ENCODE assay signal across 8 cellular contexts in the genomic region with DNA sequence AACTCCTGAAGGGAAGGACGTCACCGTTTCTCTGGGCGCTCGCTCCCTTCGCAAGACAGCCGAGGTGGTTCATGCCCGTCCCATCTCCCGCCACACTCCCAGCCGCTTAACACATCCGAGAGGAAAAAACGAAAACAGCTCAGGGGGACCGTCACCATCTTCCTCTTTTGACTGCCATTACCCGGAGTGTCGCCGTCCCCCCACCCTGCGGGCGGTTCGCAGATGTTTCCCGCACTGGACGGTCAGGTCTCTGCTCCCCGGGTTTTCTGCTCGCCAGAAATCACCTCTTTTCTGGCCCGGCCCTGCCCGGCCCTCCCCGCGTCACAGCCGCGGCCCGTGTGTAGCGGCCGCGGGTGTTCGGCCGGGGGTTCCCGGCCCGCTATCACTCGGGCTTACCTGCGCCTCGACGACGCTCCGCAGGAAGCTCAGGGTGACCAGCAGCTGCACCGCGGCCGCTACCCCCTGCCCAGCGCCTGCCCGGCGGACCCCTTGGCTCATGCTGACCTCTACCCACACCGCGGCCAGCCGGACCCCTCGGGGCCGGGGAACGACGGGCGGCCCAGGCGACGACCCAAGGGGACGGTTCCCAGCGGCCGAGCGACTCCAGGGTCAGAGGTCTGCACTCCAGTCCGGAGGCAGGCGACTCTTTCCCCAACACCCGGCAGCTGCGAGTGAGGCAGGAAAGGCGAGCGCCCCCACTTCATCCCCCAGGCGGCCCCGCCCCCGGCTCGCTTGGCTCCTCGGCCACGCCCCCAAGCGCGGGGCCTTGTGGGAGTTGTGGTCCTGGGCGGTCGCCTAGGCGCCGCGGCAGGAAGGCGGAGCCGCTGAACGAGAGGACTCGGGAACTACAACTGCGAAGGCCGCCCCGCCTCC. TPM values are rescaled to one million over a fixed set of nuclear protein-coding genes. Genes with fewer than 3 reads are reported as not detected.
DNase-seq lines count a peak whose midpoint lies in the region; TF ChIP-seq lines count a peak whose summit lies in the region.

TSS of gene ERO1B (minus strand) at position 673 of the 873 bp plus-strand sequence. CDS start at position 498, 175 bp downstream.

- H3K4me3 Mint-ChIP-seq in HFFc6 = peak within 1 kb of the TSS; percentile 87

- peaks cover 11% of the 10 kb centered on the region; the same call in 1 of the 2 replicates for H3K4me1 Mint-ChIP-seq in HFFc6 (ENCODE audit: low read depth)

- no peak within 1 kb of the TSS for H3K27ac Mint-ChIP-seq in HFFc6

- no peak for TF ChIP-seq EP300 in suprapubic skin (IDR thresholded peaks at IDR 0.05)

- 0% methylated on average over 23 of the region's 88 CpGs for WGBS in suprapubic skin

- peaks cover 12% of the 10 kb centered on the region for H3K27me3 Mint-ChIP-seq in HFFc6 (ENCODE audit: insufficient read depth)

- H3K36me3 Mint-ChIP-seq in HFFc6 (ENCODE audit: low read depth) = no peaks in the 10 kb centered on the region

- H3K36me3 ChIP-seq in suprapubic skin = no peaks in the 10 kb centered on the region

- no peaks in the 10 kb centered on the region for H3K9me3 ChIP-seq in suprapubic skin

- TF ChIP-seq CTCF in HFFc6 (IDR thresholded peaks at IDR 0.05) = peak; percentile 44; the same call in 1 of the 2 replicates
- TF ChIP-seq CTCF in suprapubic skin (IDR thresholded peaks at IDR 0.05) = no peak

- H3K4me3 ChIP-seq in GM08714 (ENCODE audit: low read length) (peak within 1 kb of the TSS; percentile 98), suprapubic skin (peak within 1 kb of the TSS; percentile 90)

- peak within 1 kb of the TSS; percentile 46 for H3K27ac ChIP-seq in suprapubic skin

- H3K9me3 Mint-ChIP-seq in HFFc6 = no peaks in the 10 kb centered on the region

- peak; percentile 89 for DNase-seq in HFFc6
- peak; percentile 99 for DNase-seq in NAMALWA (ENCODE audit: low spot score)
- DNase-seq in SK-N-DZ (ENCODE audit: low spot score) = peak; percentile 94
- DNase-seq in activated naive CD4-positive, alpha-beta T cell treated with anti-CD3 and anti-CD28 coated beads, Interleukin-2, amount 50 U/mL, for 16 hours = peak; percentile 99
- DNase-seq in glomerular endothelial cell (ENCODE audit: extremely low read depth, low read depth, low spot score) = peak; percentile 36
- peak; percentile 96 for DNase-seq in occipital lobe (lab: John Stamatoyannopoulos, UW)
- peak; percentile 96 to 97 for DNase-seq in suprapubic skin (ENCODE audit: low spot score in 2 of 2)

- peaks cover 15% of the 10 kb centered on the region for H3K4me1 ChIP-seq in suprapubic skin

- TF ChIP-seq POLR2A in suprapubic skin (IDR thresholded peaks at IDR 0.05) = peak; percentile 55 to 84

- no peaks in the 10 kb centered on the region for H3K27me3 ChIP-seq in suprapubic skin

RNA-seq across cellular contexts. Expression of gene ERO1B, which starts in this region (rescaled TPM):
- 1 to 10 TPM; 1.5 to 2.3 (median 2.0) TPM for total RNA-seq in HFFc6 (2021; fragmentation: NEBNext Ultra II Directional; extraction: Animal tissue kit (Norgen Biotek cat#: 25700))
- polyA plus RNA-seq in SK-N-DZ (2014; cell fraction: cytosol; rRNA removed) = 1.7 and 3.6 TPM in 2 replicates
- polyA plus RNA-seq in SK-N-DZ (2014; cell fraction: nucleus; rRNA removed) = 2.4 and 2.8 TPM in 2 replicates
- total RNA-seq in glomerular endothelial cell = 3.7 and 5.2 TPM in 2 replicates
- total RNA-seq in occipital lobe = 27.3 TPM
- 10 to 100 TPM in 1 of 4 donors, 1 to 10 TPM in 3; 2.9 to 11.7 (median 4.2) TPM for total RNA-seq in suprapubic skin

Comparison
In these comparisons a context has a peak if more than half of its experiments do, and no peak if none do; other contexts are left out.
1. Peak in every context shown above with its lines: DNase-seq, H3K4me3 ChIP-seq and H3K27ac ChIP-seq.
2. DNase-seq: peak in every context shown above with its lines; median percentile 99 in NAMALWA; 99 in activated naive CD4-positive, alpha-beta T cell treated with anti-CD3 and anti-CD28 coated beads, Interleukin-2, amount 50 U/mL, for 16 hours; 96 in suprapubic skin; 96 in occipital lobe; 94 in SK-N-DZ; 89 in HFFc6; 36 in glomerular endothelial cell.